In genomic region chr15:49155834-49156627, GRCh38 we compare ENCODE assay signal across 8 cellular contexts. TPM values are rescaled to one million over a fixed set of nuclear protein-coding genes. Genes with fewer than 3 reads are reported as not detected.
DNase-seq lines count a peak whose midpoint lies in the region; ATAC-seq and TF ChIP-seq lines count a peak whose summit lies in the region.

No MANE protein-coding gene starts in this region.

- TF ChIP-seq POLR2A in heart left ventricle (IDR thresholded peaks at IDR 0.05) (no peak), right lobe of liver (IDR thresholded peaks at IDR 0.05) (no peak)

- no peak for ATAC-seq in heart left ventricle
- ATAC-seq in right lobe of liver: peak in 2 of 4 donors; percentile 10 to 34
- ATAC-seq in thoracic aorta (ENCODE audit: insufficient number of reproducible peaks, low FRiP score, low read depth): no peak

- H3K27me3 ChIP-seq in heart left ventricle (no peaks in the 10 kb centered on the region), brain microvascular endothelial cell (replicated peaks) (no peaks in the 10 kb centered on the region), right lobe of liver (no peaks in the 10 kb centered on the region), thoracic aorta (replicated peaks; ENCODE audit: insufficient read depth) (no peaks in the 10 kb centered on the region)

- H3K27ac ChIP-seq in heart left ventricle (peak overlapping the region; percentile 11 to 93 (median 80)), brain microvascular endothelial cell (peak overlapping the region; percentile 10), right lobe of liver (peak overlapping the region; percentile 35 to 74 (median 65)), thoracic aorta (peak overlapping the region; percentile 29 to 69)

- H3K9me3 ChIP-seq in heart left ventricle (no peaks in the 10 kb centered on the region), right lobe of liver (no peaks in the 10 kb centered on the region), thoracic aorta (no peaks in the 10 kb centered on the region)

- H3K4me1 ChIP-seq in heart left ventricle (peaks cover 0 to 46% (median 33%) of the 10 kb centered on the region in 12 donors), right lobe of liver (peaks cover 0 to 25% (median 3%) of the 10 kb centered on the region in 4 donors), thoracic aorta (ENCODE audit: control insufficient read depth in 1 of 2, low read depth in 2 of 2) (peaks cover 27 to 29% of the 10 kb centered on the region in 2 donors)

- 0 to 1% (median 0%) methylated on average over 25 to 26 of the region's 26 CpGs for WGBS in heart left ventricle, 4 donors
- under 1% methylated on average over 23 of the region's 26 CpGs for WGBS in right lobe of liver (ENCODE audit: insufficient coverage, low coverage, low lambda C conversion rate, missing lambda C conversion rate)

- in situ Hi-C loops in brain microvascular endothelial cell (cut with HindIII; ENCODE audit: low pct_ligation_motif_present, low sequenced_read_pairs): no loop called here

- no peak for DNase-seq in heart left ventricle
- DNase-seq in cardiac septum (ENCODE audit: low spot score): no peak
- peak; percentile 28 for DNase-seq in LoVo (ENCODE audit: low spot score)
- DNase-seq in brain microvascular endothelial cell: peak; percentile 42
- DNase-seq in right lobe of liver: no peak
- no peak for DNase-seq in thoracic aorta (ENCODE audit: low spot score)
- no peak for DNase-seq in A172 (ENCODE audit: low spot score)
- no peak for DNase-seq in germinal center (ENCODE audit: low spot score)

- H3K36me3 ChIP-seq in heart left ventricle: peaks cover 0 to 1% (median 0%) of the 10 kb centered on the region in 9 donors
- no peaks in the 10 kb centered on the region for H3K36me3 ChIP-seq in brain microvascular endothelial cell (replicated peaks)
- no peaks in the 10 kb centered on the region for H3K36me3 ChIP-seq in right lobe of liver
- no peaks in the 10 kb centered on the region for H3K36me3 ChIP-seq in thoracic aorta

- TF ChIP-seq CTCF in heart left ventricle (IDR thresholded peaks at IDR 0.05) (no peak), brain microvascular endothelial cell (IDR thresholded peaks at IDR 0.05; ENCODE audit: low read depth, low read length, missing control alignments) (no peak), right lobe of liver (IDR thresholded peaks at IDR 0.05) (no peak), thoracic aorta (IDR thresholded peaks at IDR 0.05) (no peak)

- intact Hi-C loops in heart left ventricle (cut with DNase I): loop anchor here in 4 of 10 donors (5.0 to 10.0 kb wide), 4 partner anchors 111 to 469 kb away; partner anchors contain the start of genes DTWD1 (in 1 of the 4), EID1 (in 1 of the 4), FAM227B (in 1 of the 4) and FGF7 (in 1 of the 4)
- intact Hi-C loops in cardiac septum (cut with DNase I): loop anchor here (1.0 to 2.0 kb wide), 3 partner anchors 109 to 465 kb away; partner anchors contain the start of genes DTWD1, EID1, FAM227B and SECISBP2L
- intact Hi-C loops in right lobe of liver (cut with DNase I): no loop called here

- H3K4me3 ChIP-seq in heart left ventricle (peak overlapping the region; percentile 56 to 96 (median 88)), brain microvascular endothelial cell (ENCODE audit: low read depth, low read length) (peak overlapping the region; percentile 82), right lobe of liver (peak overlapping the region; percentile 73 to 87 (median 82)), thoracic aorta (peak overlapping the region; percentile 94)

RNA-seq across cellular contexts. Expression of gene COPS2, which starts 0.6 kb away (rescaled TPM):
- total RNA-seq in heart left ventricle (10 to 100 TPM; 41.6 to 94.4 (median 82.8) TPM), cardiac septum (71.6 TPM), right lobe of liver (10 to 100 TPM; 23.1 to 38.9 (median 29.5) TPM), thoracic aorta (10 to 100 TPM; 31.3 to 71.3 TPM)
- 10 to 100 TPM; 36.4 to 71.2 TPM for polyA plus RNA-seq in heart left ventricle
- total RNA-seq in A172 (2014; rRNA removed; shearing (Covaris generic)): 72.6 and 102 TPM in 2 replicates

RNA-seq across cellular contexts. Expression of gene GALK2, which starts 14.0 kb away (rescaled TPM):
- total RNA-seq in heart left ventricle (10 to 100 TPM; 31.8 to 42.1 (median 35.2) TPM), cardiac septum (27.9 TPM), right lobe of liver (10 to 100 TPM; 22.5 to 35.4 (median 29.4) TPM), thoracic aorta (10 to 100 TPM; 22.9 to 35.9 TPM)
- 10 to 100 TPM in 1 of 2 donors, 1 to 10 TPM in 1; 8.3 to 55.3 TPM for polyA plus RNA-seq in heart left ventricle
- 25.7 and 34.5 TPM in 2 replicates for total RNA-seq in A172 (2014; rRNA removed; shearing (Covaris generic))

Comparison
In these comparisons a context has a peak if more than half of its experiments do, and no peak if none do; other contexts are left out.
1. DNase-seq: peak in LoVo (single experiment) and brain microvascular endothelial cell (single experiment); none in heart left ventricle (0 of 5), cardiac septum (single experiment), right lobe of liver (0 of 3), thoracic aorta (single experiment), A172 (single experiment) and germinal center (single experiment).
2. H3K27ac ChIP-seq: peak in every context shown above with its lines; median percentile 80 in heart left ventricle; 65 in right lobe of liver; 49 in thoracic aorta; 10 in brain microvascular endothelial cell.
3. Peak in every context shown above with its lines, with median percentiles within 50 percentile points of each other: H3K4me3 ChIP-seq.